ENCODE assay signal across 1 cellular context in the genomic region with DNA sequence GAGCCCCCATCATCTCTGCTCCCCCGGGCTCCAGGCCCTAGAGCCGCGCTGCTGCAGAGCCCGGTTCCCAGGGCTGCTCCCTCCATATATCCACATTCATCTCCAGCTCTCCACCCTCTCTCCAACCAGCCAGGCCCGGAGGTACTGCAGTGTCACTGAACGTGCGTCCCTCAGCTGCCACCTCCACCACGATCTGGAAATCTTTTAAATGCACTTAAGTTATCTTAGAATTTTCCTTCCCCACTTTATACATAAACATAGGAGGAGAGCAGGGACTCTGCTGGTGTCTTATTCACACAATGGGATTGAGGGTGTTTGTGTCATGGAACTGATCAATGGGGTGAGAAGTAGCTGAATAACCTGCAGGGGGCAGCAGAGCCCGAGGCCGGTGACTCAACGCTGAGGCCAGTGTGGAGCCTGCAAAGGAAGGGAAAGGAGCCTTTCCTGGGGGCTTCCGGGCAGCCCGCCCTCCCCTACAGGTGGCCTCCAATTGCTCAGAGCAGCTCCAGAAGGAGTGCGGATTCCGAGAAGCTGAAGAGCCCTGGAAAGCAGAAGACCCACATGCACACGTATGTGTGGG.
TF ChIP-seq lines count a peak whose summit lies in the region.

No MANE protein-coding gene starts in this region.

TF ChIP-seq in neural cell, 6 proteins besides CTCF, POLR2A, EP300 and RAD21:
- peak; percentile 56 for TF ChIP-seq SMC3 (conservative IDR thresholded peaks at IDR 0.05; ENCODE audit: poor library complexity)
